In the genomic region with DNA sequence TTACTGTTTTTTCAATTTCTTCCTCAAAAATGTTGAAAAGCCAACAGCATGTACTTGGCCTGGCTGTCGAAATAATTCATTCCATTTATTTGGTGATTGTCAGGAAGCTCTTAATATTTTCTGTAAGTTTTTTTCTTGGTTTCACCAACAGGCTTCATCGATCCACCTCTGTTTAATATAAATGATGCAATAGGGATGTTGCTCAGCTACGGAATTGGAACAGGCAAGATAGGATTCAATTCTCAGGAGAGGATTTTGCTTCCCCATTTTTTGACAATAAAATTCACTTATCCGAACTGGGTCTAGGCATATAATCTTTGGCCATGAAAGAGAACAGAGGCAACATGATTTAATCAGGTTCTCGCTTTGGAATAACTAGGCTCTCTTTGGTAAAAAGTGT, we compare ENCODE assay signal across 21 cellular contexts.
"Had no signal": no experiment of that assay in that cellular context is flagged by ENCODE, and none has a peak within 500 bp of the region (broad histone marks: within the 10 kb centered on the region; RNA-seq: fewer than 3 reads in every experiment).

No MANE protein-coding gene starts in this region.

- H3K4me3 ChIP-seq: MG63, SJSA1 had no signal

- H3K4me1 ChIP-seq: SJSA1 had no signal

- H3K36me3 ChIP-seq: MG63, SJSA1 had no signal

- H3K27me3 ChIP-seq: MG63, SJSA1 had no signal

- ATAC-seq: SK-N-SH treated with all-trans-retinoic acid at 6 μM for 48 hours had no signal

- H3K27ac ChIP-seq: SJSA1 had no signal

- DNase-seq: Karpas-422, KG1, MG63, NCI-H1092, NCI-H1105 treated with DMSO at 0.1 percent for 48 hours, NCI-H1417 treated with DMSO at 0.1 percent for 48 hours, NCI-H187, NCI-H2029, NCI-H2081 treated with DMSO at 0.1 percent for 48 hours, NCI-H2171, NCI-H226, NCI-H446, NCI-H510A, NCI-H524 treated with DMSO at 0.1 percent for 48 hours, NCI-H69, NCI-H774, Right ventricle myocardium superior, RPMI8226, SIG-M5 had no signal

- H3K9me3 ChIP-seq: MG63, SJSA1 had no signal
